8 cellular contexts compared by ENCODE assay signal in the genomic region with DNA sequence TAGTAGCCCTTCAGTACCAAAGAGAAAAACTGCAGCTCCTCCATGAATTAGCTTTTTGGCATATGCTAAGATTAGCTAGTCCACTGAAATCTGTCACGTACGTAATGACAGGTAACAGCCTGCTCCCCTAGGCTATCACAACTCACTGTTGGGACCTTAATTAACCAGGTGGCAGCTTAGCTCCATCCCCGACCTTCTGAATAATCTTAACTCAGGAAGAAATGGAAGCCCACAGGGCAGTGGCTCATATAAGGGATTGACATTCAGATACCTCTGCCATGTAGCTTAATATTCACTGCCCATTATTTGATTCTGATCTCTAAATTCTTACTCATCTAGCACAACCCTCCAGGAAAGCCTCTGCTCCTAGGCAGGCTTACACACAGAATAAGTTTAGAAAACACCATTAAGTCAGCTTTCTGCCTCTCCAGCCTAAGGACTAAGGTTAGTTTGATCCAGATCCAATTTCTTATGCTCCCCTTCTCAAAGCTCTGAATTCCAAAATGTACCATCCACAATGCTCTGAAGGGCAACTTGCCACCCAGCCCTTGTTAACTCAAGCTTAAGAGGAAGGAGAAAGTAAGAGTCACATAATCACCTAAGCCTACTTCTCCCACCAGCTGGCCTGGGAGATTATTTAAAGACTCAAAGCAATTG. TPM values are rescaled to one million over a fixed set of nuclear protein-coding genes. Genes with fewer than 3 reads are reported as not detected.
DNase-seq lines count a peak whose midpoint lies in the region; ATAC-seq and TF ChIP-seq lines count a peak whose summit lies in the region.
"Had no signal": no experiment of that assay in that cellular context is flagged by ENCODE, and none has a peak within 500 bp of the region (broad histone marks: within the 10 kb centered on the region; RNA-seq: fewer than 3 reads in every experiment).

No MANE protein-coding gene starts in this region.

- peaks cover 54% of the 10 kb centered on the region for H4K20me1 ChIP-seq in KMS-11 (ENCODE audit: insufficient read depth)

- peak overlapping the region; percentile 77; the same call in 1 of the 2 replicates for H3K27ac ChIP-seq in KMS-11

- H3K4me3 Mint-ChIP-seq in activated naive CD8-positive, alpha-beta T cell treated with anti-CD3 and anti-CD28 coated beads for 36 hours = peak overlapping the region; percentile 97
- no peak overlapping the region for H3K4me3 Mint-ChIP-seq in nephron progenitor cell

- H3K36me3 Mint-ChIP-seq in activated naive CD8-positive, alpha-beta T cell treated with anti-CD3 and anti-CD28 coated beads for 36 hours = peaks cover 69% of the 10 kb centered on the region
- H3K36me3 Mint-ChIP-seq in nephron progenitor cell (ENCODE audit: low read depth) = peaks cover 48% of the 10 kb centered on the region

- H3K4me1 Mint-ChIP-seq in activated naive CD8-positive, alpha-beta T cell treated with anti-CD3 and anti-CD28 coated beads for 36 hours = peaks cover 62% of the 10 kb centered on the region
- H3K4me1 Mint-ChIP-seq in nephron progenitor cell = peaks cover 48% of the 10 kb centered on the region

- H3K79me2 ChIP-seq in KMS-11 (ENCODE audit: insufficient read depth, low read depth) = peaks cover 43% of the 10 kb centered on the region

- H3K9ac ChIP-seq in KMS-11 = no peak overlapping the region

- H3K27me3 ChIP-seq in KMS-11 (ENCODE audit: insufficient read depth, low read depth) = no peaks in the 10 kb centered on the region

- H3K4me2 ChIP-seq in KMS-11 = no peak overlapping the region

- H3K27me3 Mint-ChIP-seq in activated naive CD8-positive, alpha-beta T cell treated with anti-CD3 and anti-CD28 coated beads for 36 hours = peaks cover 33% of the 10 kb centered on the region
- peaks cover 6% of the 10 kb centered on the region for H3K27me3 Mint-ChIP-seq in nephron progenitor cell (ENCODE audit: low read depth, poor library complexity)

- no peaks in the 10 kb centered on the region for H3K9me3 Mint-ChIP-seq in activated naive CD8-positive, alpha-beta T cell treated with anti-CD3 and anti-CD28 coated beads for 36 hours
- no peaks in the 10 kb centered on the region for H3K9me3 Mint-ChIP-seq in nephron progenitor cell

- no peak overlapping the region for H3K4me3 ChIP-seq in KMS-11 (IDR thresholded peaks at IDR 0.05; ENCODE audit: insufficient read depth, low read depth, low read length)

- peak overlapping the region; percentile 100 for H3K27ac Mint-ChIP-seq in activated naive CD8-positive, alpha-beta T cell treated with anti-CD3 and anti-CD28 coated beads for 36 hours
- peak overlapping the region; percentile 91 for H3K27ac Mint-ChIP-seq in nephron progenitor cell

- peaks cover 31% of the 10 kb centered on the region for H3K36me3 ChIP-seq in KMS-11 (ENCODE audit: insufficient read depth)

- H2AFZ ChIP-seq in KMS-11 (ENCODE audit: low read depth) = no peak overlapping the region

- ATAC-seq in GM18861 (IDR thresholded peaks at IDR 0.05; ENCODE audit: unreplicated experiment) = no peak
- no peak for ATAC-seq in HG03045 (IDR thresholded peaks at IDR 0.05; ENCODE audit: unreplicated experiment)

- no peak for TF ChIP-seq CTCF in KMS-11 (conservative IDR thresholded peaks at IDR 0.05; ENCODE audit: low read depth, low read length)
- TF ChIP-seq CTCF in nephron progenitor cell (IDR thresholded peaks at IDR 0.05) = no peak

- peaks cover 37% of the 10 kb centered on the region for H3K4me1 ChIP-seq in KMS-11 (ENCODE audit: low read depth, poor library complexity, severe bottlenecking)

- peak; percentile 15 for DNase-seq in EL
- DNase-seq in activated naive CD8-positive, alpha-beta T cell treated with anti-CD3 and anti-CD28 coated beads for 36 hours = no peak
- no peak for DNase-seq in nephron progenitor cell
- no peak for DNase-seq in GF-D8 (lab: John Stamatoyannopoulos, UW)
- DNase-seq: NCI-H1092 treated with DMSO at 0.1 percent for 48 hours had no signal

RNA-seq across cellular contexts. Expression of a gene that starts 5.0 kb away (rescaled TPM):
- total RNA-seq in activated naive CD8-positive, alpha-beta T cell treated with anti-CD3 and anti-CD28 coated beads for 36 hours = 1,000 to 10,000 TPM; 3,149 to 3,177 TPM
